In genomic region chr17:79843917-79844815, GRCh38 we compare ENCODE assay signal across 8 cellular contexts. TPM values are rescaled to one million over a fixed set of nuclear protein-coding genes. Genes with fewer than 3 reads are reported as not detected.
A peak's percentile ranks its signal among the peaks of the same experiment; 100 is the strongest.
DNase-seq lines count a peak whose midpoint lies in the region; ATAC-seq and TF ChIP-seq lines count a peak whose summit lies in the region.

No MANE protein-coding gene starts in this region.

- H3K4me3 Mint-ChIP-seq in osteocyte (ENCODE audit: unreplicated experiment), result peak overlapping the region; percentile 71

- H3K4me3 ChIP-seq in HFF-Myc (replicated peaks; ENCODE audit: low read depth, low read length), result peak overlapping the region; percentile 34
- peak overlapping the region; percentile 57 for H3K4me3 ChIP-seq in WI38 (ENCODE audit: low read depth, low read length)

- no peak overlapping the region for H3K27ac Mint-ChIP-seq in osteocyte (ENCODE audit: unreplicated experiment)

- no peaks in the 10 kb centered on the region for H3K9me3 Mint-ChIP-seq in osteocyte (ENCODE audit: unreplicated experiment)

- H3K4me1 Mint-ChIP-seq in osteocyte (ENCODE audit: unreplicated experiment), result peaks cover 29% of the 10 kb centered on the region

- no peak for ATAC-seq in HG03108 (IDR thresholded peaks at IDR 0.05; ENCODE audit: unreplicated experiment)

- DNase-seq in AG20443 (ENCODE audit: low spot score) (peak; percentile 92), HFF-Myc (ENCODE audit: extremely low read depth, low read depth) (no peak), glomerular visceral epithelial cell (ENCODE audit: extremely low spot score) (peak; percentile 38), osteocyte (ENCODE audit: extremely low spot score, unreplicated experiment) (no peak), T1000 (lab: John Stamatoyannopoulos, UW) (no peak), mucosa of gallbladder (ENCODE audit: low spot score) (no peak)

- peaks cover 13% of the 10 kb centered on the region for H3K27me3 Mint-ChIP-seq in osteocyte (ENCODE audit: unreplicated experiment)

- H3K36me3 Mint-ChIP-seq in osteocyte (ENCODE audit: unreplicated experiment), result no peaks in the 10 kb centered on the region

- TF ChIP-seq CTCF in HFF-Myc (IDR thresholded peaks at IDR 0.05; ENCODE audit: low read depth, low read length, missing control alignments), result no peak
- TF ChIP-seq CTCF in WI38 (IDR thresholded peaks at IDR 0.05; ENCODE audit: low read depth, low read length), result no peak
- TF ChIP-seq CTCF in osteocyte (IDR thresholded peaks at IDR 0.05), result no peak

RNA-seq across cellular contexts. Expression of gene CBX4, which starts 4.9 kb away (rescaled TPM):
- total RNA-seq in osteocyte (21.4 and 23.2 TPM in 2 replicates), mucosa of gallbladder (36.7 TPM)

RNA-seq across cellular contexts. Expression of gene CBX8, which starts 47.3 kb away (rescaled TPM):
- total RNA-seq in osteocyte (5.4 and 6.3 TPM in 2 replicates), mucosa of gallbladder (9.7 TPM)

Comparison
In these comparisons a context has a peak if more than half of its experiments do, and no peak if none do; other contexts are left out.
1. DNase-seq: peak in AG20443 (single experiment) and glomerular visceral epithelial cell (single experiment); none in HFF-Myc (single experiment), osteocyte (single experiment), T1000 (single experiment) and mucosa of gallbladder (single experiment).